22 cellular contexts compared by ENCODE assay signal in genomic region chr1:39680751-39681150, GRCh38. TPM values are rescaled to one million over a fixed set of nuclear protein-coding genes. Genes with fewer than 3 reads are reported as not detected.
DNase-seq lines count a peak whose midpoint lies in the region; ATAC-seq and TF ChIP-seq lines count a peak whose summit lies in the region.
"Had no signal": no experiment of that assay in that cellular context is flagged by ENCODE, and none has a peak within 500 bp of the region (broad histone marks: within the 10 kb centered on the region; RNA-seq: fewer than 3 reads in every experiment).

No MANE protein-coding gene starts in this region.

- H3K4me1 Mint-ChIP-seq in activated naive CD8-positive, alpha-beta T cell treated with anti-CD3 and anti-CD28 coated beads, Interleukin-2, amount 10 ng/mL, durations not matched to agents 7 days and 5 days: peaks cover 9% of the 10 kb centered on the region
- peaks cover 17% of the 10 kb centered on the region for H3K4me1 Mint-ChIP-seq in activated naive CD8-positive, alpha-beta T cell treated with anti-CD3 and anti-CD28 coated beads, Interleukin-2, amount 50 U/mL, for 24 hours
- peaks cover 16% of the 10 kb centered on the region for H3K4me1 Mint-ChIP-seq in activated T-helper 17 cell treated with anti-CD3 and anti-CD28 coated beads, Interleukin-2, amount 50 U/mL, for 72 hours

- no peak for TF ChIP-seq CTCF in GM10266 (IDR thresholded peaks at IDR 0.05; ENCODE audit: control insufficient read depth, insufficient read depth, low read depth, missing control alignments)

- peak overlapping the region; percentile 16 for H3K4me3 Mint-ChIP-seq in activated naive CD8-positive, alpha-beta T cell treated with anti-CD3 and anti-CD28 coated beads, Interleukin-2, amount 10 ng/mL, durations not matched to agents 7 days and 5 days
- H3K4me3 Mint-ChIP-seq in activated naive CD8-positive, alpha-beta T cell treated with anti-CD3 and anti-CD28 coated beads, Interleukin-2, amount 50 U/mL, for 24 hours: no peak overlapping the region
- peak overlapping the region; percentile 42 for H3K4me3 Mint-ChIP-seq in activated T-helper 17 cell treated with anti-CD3 and anti-CD28 coated beads, Interleukin-2, amount 50 U/mL, for 72 hours

- H3K27me3 Mint-ChIP-seq in activated naive CD8-positive, alpha-beta T cell treated with anti-CD3 and anti-CD28 coated beads, Interleukin-2, amount 10 ng/mL, durations not matched to agents 7 days and 5 days: peaks cover 16% of the 10 kb centered on the region
- H3K27me3 Mint-ChIP-seq in activated naive CD8-positive, alpha-beta T cell treated with anti-CD3 and anti-CD28 coated beads, Interleukin-2, amount 50 U/mL, for 24 hours: peaks cover 15% of the 10 kb centered on the region
- peaks cover 3% of the 10 kb centered on the region for H3K27me3 Mint-ChIP-seq in activated T-helper 17 cell treated with anti-CD3 and anti-CD28 coated beads, Interleukin-2, amount 50 U/mL, for 72 hours

- intact Hi-C loops in posterior vena cava (cut with DNase I): no loop called here

- no peak for ATAC-seq in activated naive CD8-positive, alpha-beta T cell treated with anti-CD3 and anti-CD28 coated beads, Interleukin-2, amount 10 ng/mL, durations not matched to agents 7 days and 5 days (ENCODE audit: low read depth)
- no peak for ATAC-seq in activated naive CD8-positive, alpha-beta T cell treated with anti-CD3 and anti-CD28 coated beads, Interleukin-2, amount 50 U/mL, for 24 hours
- no peak for ATAC-seq in activated T-helper 17 cell treated with anti-CD3 and anti-CD28 coated beads, Interleukin-2, amount 50 U/mL, for 72 hours (replicated peaks)
- no peak for ATAC-seq in HG03196 (IDR thresholded peaks at IDR 0.05; ENCODE audit: unreplicated experiment)
- ATAC-seq: Panc1 had no signal

- H3K36me3 Mint-ChIP-seq in activated naive CD8-positive, alpha-beta T cell treated with anti-CD3 and anti-CD28 coated beads, Interleukin-2, amount 10 ng/mL, durations not matched to agents 7 days and 5 days: no peaks in the 10 kb centered on the region
- H3K36me3 Mint-ChIP-seq in activated naive CD8-positive, alpha-beta T cell treated with anti-CD3 and anti-CD28 coated beads, Interleukin-2, amount 50 U/mL, for 24 hours (ENCODE audit: low read depth): peaks cover 4% of the 10 kb centered on the region
- H3K36me3 Mint-ChIP-seq in activated T-helper 17 cell treated with anti-CD3 and anti-CD28 coated beads, Interleukin-2, amount 50 U/mL, for 72 hours (ENCODE audit: low read depth): no peaks in the 10 kb centered on the region

- no peak for DNase-seq in activated naive CD8-positive, alpha-beta T cell treated with anti-CD3 and anti-CD28 coated beads, Interleukin-2, amount 10 ng/mL, durations not matched to agents 7 days and 5 days
- no peak for DNase-seq in activated naive CD8-positive, alpha-beta T cell treated with anti-CD3 and anti-CD28 coated beads, Interleukin-2, amount 50 U/mL, for 24 hours
- DNase-seq in GM10266 (ENCODE audit: extremely low spot score) (peak; percentile 9), posterior vena cava (ENCODE audit: low spot score) (peak; percentile 64), DMS153 (lab: John Stamatoyannopoulos, UW) (no peak)
- DNase-seq: BE2C; Calu3; DMS53; GDM1; Kasumi-1; NCI-H1417 treated with DMSO at 0.1 percent for 48 hours; NCI-H187; NCI-H2107; NK-92 treated with Interleukin-12 subunit alpha and Interleukin-12 subunit beta, amount 100 ng/mL, for 24 hours; SIG-M5; SK-N-SH had no signal

- no peaks in the 10 kb centered on the region for H3K9me3 Mint-ChIP-seq in activated naive CD8-positive, alpha-beta T cell treated with anti-CD3 and anti-CD28 coated beads, Interleukin-2, amount 10 ng/mL, durations not matched to agents 7 days and 5 days
- H3K9me3 Mint-ChIP-seq in activated naive CD8-positive, alpha-beta T cell treated with anti-CD3 and anti-CD28 coated beads, Interleukin-2, amount 50 U/mL, for 24 hours: no peaks in the 10 kb centered on the region
- no peaks in the 10 kb centered on the region for H3K9me3 Mint-ChIP-seq in activated T-helper 17 cell treated with anti-CD3 and anti-CD28 coated beads, Interleukin-2, amount 50 U/mL, for 72 hours

- H3K27ac Mint-ChIP-seq in activated naive CD8-positive, alpha-beta T cell treated with anti-CD3 and anti-CD28 coated beads, Interleukin-2, amount 10 ng/mL, durations not matched to agents 7 days and 5 days: no peak overlapping the region
- no peak overlapping the region for H3K27ac Mint-ChIP-seq in activated naive CD8-positive, alpha-beta T cell treated with anti-CD3 and anti-CD28 coated beads, Interleukin-2, amount 50 U/mL, for 24 hours
- no peak overlapping the region for H3K27ac Mint-ChIP-seq in activated T-helper 17 cell treated with anti-CD3 and anti-CD28 coated beads, Interleukin-2, amount 50 U/mL, for 72 hours

- POLR2A ChIA-PET in activated naive CD8-positive, alpha-beta T cell treated with anti-CD3 and anti-CD28 coated beads, Interleukin-2, amount 10 ng/mL, durations not matched to agents 7 days and 5 days (lab: Charles Lee): no interaction called here

RNA-seq across cellular contexts. Expression of gene NT5C1A, which starts 8.8 kb away (rescaled TPM):
- not detected for total RNA-seq in activated naive CD8-positive, alpha-beta T cell treated with anti-CD3 and anti-CD28 coated beads, Interleukin-2, amount 10 ng/mL, durations not matched to agents 7 days and 5 days
- not detected for total RNA-seq in activated T-helper 17 cell treated with anti-CD3 and anti-CD28 coated beads, Interleukin-2, amount 50 U/mL, for 72 hours
- 1 to 10 TPM in 1 of 2 donors, under 1 TPM in 1; 0.71 to 1.1 TPM for total RNA-seq in posterior vena cava
- total RNA-seq: A673, Calu3, MCF 10A, NCI-H460 had no signal

RNA-seq across cellular contexts. Expression of gene HPCAL4, which starts 10.5 kb away (rescaled TPM):
- total RNA-seq in activated naive CD8-positive, alpha-beta T cell treated with anti-CD3 and anti-CD28 coated beads, Interleukin-2, amount 10 ng/mL, durations not matched to agents 7 days and 5 days: 1 to 10 TPM; 4.9 to 6.0 TPM
- 1 to 10 TPM in 1 of 2 donors, under 1 TPM in 1; 0.50 to 1.2 TPM for total RNA-seq in activated T-helper 17 cell treated with anti-CD3 and anti-CD28 coated beads, Interleukin-2, amount 50 U/mL, for 72 hours
- total RNA-seq in posterior vena cava: under 1 TPM in 1 of 2 donors, not detected in 1; 0.09 TPM
- total RNA-seq: A673, Calu3, MCF 10A had no signal

RNA-seq across cellular contexts. Expression of gene HEYL, which starts 41.3 kb away (rescaled TPM):
- not detected for total RNA-seq in activated naive CD8-positive, alpha-beta T cell treated with anti-CD3 and anti-CD28 coated beads, Interleukin-2, amount 10 ng/mL, durations not matched to agents 7 days and 5 days
- total RNA-seq in activated T-helper 17 cell treated with anti-CD3 and anti-CD28 coated beads, Interleukin-2, amount 50 U/mL, for 72 hours: under 1 TPM in 1 of 2 donors, not detected in 1; 0.40 TPM
- 10 to 100 TPM; 25.2 to 47.1 TPM for total RNA-seq in posterior vena cava
- total RNA-seq: MCF 10A had no signal

RNA-seq across cellular contexts. Expression of gene PPIE, which starts 57.9 kb away (rescaled TPM):
- total RNA-seq in activated naive CD8-positive, alpha-beta T cell treated with anti-CD3 and anti-CD28 coated beads, Interleukin-2, amount 10 ng/mL, durations not matched to agents 7 days and 5 days: 10 to 100 TPM; 70.8 to 73.5 TPM
- 10 to 100 TPM; 56.0 to 68.7 TPM for total RNA-seq in activated T-helper 17 cell treated with anti-CD3 and anti-CD28 coated beads, Interleukin-2, amount 50 U/mL, for 72 hours
- 10 to 100 TPM; 29.0 to 45.9 TPM for total RNA-seq in posterior vena cava

Comparison
In these comparisons a context has a peak if more than half of its experiments do, and no peak if none do; other contexts are left out.
1. DNase-seq: peak in GM10266 (single experiment) and posterior vena cava (single experiment); none in activated naive CD8-positive, alpha-beta T cell treated with anti-CD3 and anti-CD28 coated beads, Interleukin-2, amount 10 ng/mL, durations not matched to agents 7 days and 5 days (single experiment), activated naive CD8-positive, alpha-beta T cell treated with anti-CD3 and anti-CD28 coated beads, Interleukin-2, amount 50 U/mL, for 24 hours (single experiment) and DMS153 (single experiment).
2. RNA of gene HEYL, which starts 41.3 kb away (total RNA-seq): 25.2 to 47.1 TPM in posterior vena cava; 0.40 TPM in activated T-helper 17 cell treated with anti-CD3 and anti-CD28 coated beads, Interleukin-2, amount 50 U/mL, for 72 hours and not detected in activated naive CD8-positive, alpha-beta T cell treated with anti-CD3 and anti-CD28 coated beads, Interleukin-2, amount 10 ng/mL, durations not matched to agents 7 days and 5 days; every median in the first group is over 10 times any median in the second.